18 cellular contexts compared by ENCODE assay signal in genomic region chr19:8204961-8205360, GRCh38. TPM values are rescaled to one million over a fixed set of nuclear protein-coding genes. Genes with fewer than 3 reads are reported as not detected.
DNase-seq lines count a peak whose midpoint lies in the region; ATAC-seq and TF ChIP-seq lines count a peak whose summit lies in the region.
"Had no signal": no experiment of that assay in that cellular context is flagged by ENCODE, and none has a peak within 500 bp of the region (broad histone marks: within the 10 kb centered on the region; RNA-seq: fewer than 3 reads in every experiment).

No MANE protein-coding gene starts in this region.

- H3K9ac ChIP-seq in HUES64 (ENCODE audit: low read depth, low read length): no peak overlapping the region

- DNase-seq in COR-L47 (lab: John Stamatoyannopoulos, UW): peak; percentile 80
- peak; percentile 96 for DNase-seq in NCI-H345 (lab: John Stamatoyannopoulos, UW)
- DNase-seq in iPS-NIHi11 (ENCODE audit: low spot score): peak; percentile 35
- no peak for DNase-seq in upper lobe of right lung
- no peak for DNase-seq in UCSD-AML1 (lab: John Stamatoyannopoulos, UW; ENCODE audit: unreplicated experiment)
- no peak for DNase-seq in activated effector memory CD4-positive, alpha-beta T cell treated with Interleukin-2 at 50 U/mL for 16 hours
- DNase-seq: activated T-cell treated with anti-CD3 and anti-CD28 coated beads, Interleukin-2, amount 50 U/mL, for 48 hours; foreskin melanocyte; MM.1S; naive B cell; NCI-H82; Right ventricle myocardium superior; T-helper 9 cell had no signal

- no peaks in the 10 kb centered on the region for H3K9me3 ChIP-seq in HUES64 (ENCODE audit: insufficient read depth, low read depth, low read length)
- no peaks in the 10 kb centered on the region for H3K9me3 ChIP-seq in upper lobe of right lung

- H3K27ac ChIP-seq in HUES64 (ENCODE audit: low read depth, low read length): peak overlapping the region; percentile 73
- H3K27ac ChIP-seq in upper lobe of right lung: no peak overlapping the region

- ATAC-seq in upper lobe of right lung: no peak
- ATAC-seq in GM19463 (IDR thresholded peaks at IDR 0.05; ENCODE audit: unreplicated experiment): no peak

- H3K4me1 ChIP-seq in HUES64 (ENCODE audit: insufficient read depth, low read length) (peaks cover 32% of the 10 kb centered on the region), upper lobe of right lung (peaks cover 6% of the 10 kb centered on the region)

- H3K36me3 ChIP-seq in HUES64 (ENCODE audit: insufficient read depth, low read length) (no peaks in the 10 kb centered on the region), upper lobe of right lung (no peaks in the 10 kb centered on the region)

- H3K4me3 ChIP-seq in HUES64 (ENCODE audit: low read length): no peak overlapping the region
- no peak overlapping the region for H3K4me3 ChIP-seq in upper lobe of right lung

- intact Hi-C loops in upper lobe of right lung (cut with DNase I): no loop called here

- TF ChIP-seq CTCF in upper lobe of right lung (IDR thresholded peaks at IDR 0.05): no peak

- no peaks in the 10 kb centered on the region for H3K27me3 ChIP-seq in HUES64 (ENCODE audit: insufficient read depth, low read length)
- no peaks in the 10 kb centered on the region for H3K27me3 ChIP-seq in upper lobe of right lung

- WGBS in HUES64: 79% methylated on average over 5 of the region's 5 CpGs

RNA-seq across cellular contexts. Expression of gene CERS4, which starts 4.2 kb away (rescaled TPM):
- 33.7 TPM for polyA plus RNA-seq in HUES64 (2013, experiment 1 of 2)
- polyA plus RNA-seq in HUES64 (2013, experiment 2 of 2): 34.4 TPM
- 65.4 TPM for total RNA-seq in upper lobe of right lung
- total RNA-seq: HT-29 had no signal

RNA-seq across cellular contexts. Expression of gene FBN3, which starts 55.6 kb away (rescaled TPM):
- 14.8 TPM for polyA plus RNA-seq in HUES64 (2013, experiment 1 of 2)
- 16.2 TPM for polyA plus RNA-seq in HUES64 (2013, experiment 2 of 2)
- total RNA-seq in upper lobe of right lung: 8.5 TPM
- total RNA-seq: HT-29, pulmonary artery endothelial cell, Right ventricle myocardium superior had no signal
- polyA plus RNA-seq: AG04450 had no signal

Comparison
In these comparisons a context has a peak if more than half of its experiments do, and no peak if none do; other contexts are left out.
1. DNase-seq: peak in COR-L47 (single experiment), NCI-H345 (single experiment) and iPS-NIHi11 (single experiment); none in upper lobe of right lung (single experiment), UCSD-AML1 (single experiment) and activated effector memory CD4-positive, alpha-beta T cell treated with Interleukin-2 at 50 U/mL for 16 hours (single experiment).